36 cellular contexts compared by ENCODE assay signal in the genomic region with DNA sequence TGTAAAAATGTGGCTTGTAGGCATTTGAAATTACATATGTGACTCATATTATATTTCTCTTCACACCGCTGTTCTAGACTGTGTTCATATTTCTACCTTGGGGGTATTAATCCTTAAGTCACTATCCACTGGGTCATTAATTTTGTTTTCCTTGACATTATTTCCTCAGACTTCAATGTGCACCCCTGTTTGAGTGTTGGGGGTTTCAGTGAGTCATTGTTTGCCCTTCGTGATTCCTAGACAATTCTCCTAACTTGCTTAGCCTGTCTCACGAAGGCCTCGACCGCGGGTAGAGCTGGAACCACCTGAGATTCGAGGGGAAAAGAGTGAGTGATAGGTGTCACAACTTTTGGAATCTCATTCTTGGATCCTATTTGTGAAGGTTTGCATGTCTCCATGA. TPM values are rescaled to one million over a fixed set of nuclear protein-coding genes. Genes with fewer than 3 reads are reported as not detected.
"Had no signal": no experiment of that assay in that cellular context is flagged by ENCODE, and none has a peak within 500 bp of the region (broad histone marks: within the 10 kb centered on the region; RNA-seq: fewer than 3 reads in every experiment).

No MANE protein-coding gene starts in this region.

- H3K36me3 Mint-ChIP-seq: activated CD4-positive, alpha-beta memory T cell treated with anti-CD3 and anti-CD28 coated beads for 36 hours; activated naive CD4-positive, alpha-beta T cell treated with anti-CD3 and anti-CD28 coated beads, Interleukin-2, amount 50 U/mL, for 72 hours; activated naive CD8-positive, alpha-beta T cell treated with anti-CD3 and anti-CD28 coated beads for 36 hours; brain had no signal

- H3K4me1 ChIP-seq: adrenal gland, ascending aorta, colonic mucosa had no signal

- FAIRE-seq: bronchial epithelial cell, TTC549 had no signal

- H3K4me1 Mint-ChIP-seq: activated B cell treated with CpG ODN at 0.5 μM for 24 hours; activated naive CD8-positive, alpha-beta T cell treated with anti-CD3 and anti-CD28 coated beads for 36 hours; activated T-helper 17 cell treated with anti-CD3 and anti-CD28 coated beads, Interleukin-2, amount 50 U/mL, for 72 hours; central memory CD8-positive, alpha-beta T cell had no signal

- H3K9me3 ChIP-seq: adrenal gland, ascending aorta, colonic mucosa had no signal

- H3K27me3 ChIP-seq: adrenal gland, ascending aorta, cardiac muscle cell, colonic mucosa had no signal

- H3K27ac ChIP-seq: adrenal gland, ascending aorta, cardiac muscle cell, colonic mucosa, VCaP had no signal

- H3K27ac Mint-ChIP-seq: activated B cell treated with CpG ODN at 0.5 μM for 24 hours; activated CD4-positive, alpha-beta memory T cell treated with anti-CD3 and anti-CD28 coated beads for 36 hours; activated CD4-positive, alpha-beta T cell treated with anti-CD3 and anti-CD28 coated beads for 36 hours; activated CD4-positive, alpha-beta T cell treated with anti-CD3 and anti-CD28 coated beads, Interleukin-2, amount 10 ng/mL, durations not matched to agents 7 days and 5 days; activated CD8-positive, alpha-beta T cell treated with anti-CD3 and anti-CD28 coated beads for 36 hours; activated naive CD4-positive, alpha-beta T cell treated with anti-CD3 and anti-CD28 coated beads for 36 hours; activated naive CD4-positive, alpha-beta T cell treated with anti-CD3 and anti-CD28 coated beads, Interleukin-2, amount 50 U/mL, for 72 hours; activated naive CD8-positive, alpha-beta T cell treated with anti-CD3 and anti-CD28 coated beads for 36 hours; activated T-cell treated with anti-CD3 and anti-CD28 coated beads, Interleukin-2, amount 50 U/mL, for 72 hours; activated T-helper 1 cell treated with anti-CD3 and anti-CD28 coated beads, Interleukin-12 subunit alpha, Interleukin-12 subunit beta, Interleukin-2, Interleukin-4 antibody, amounts not matched to agents 30 ng/mL and 10 ng/mL and 1 ng/mL, durations not matched to agents 14 hours and 24 hours and 36 hours; activated T-helper 17 cell treated with anti-CD3 and anti-CD28 coated beads, Interleukin-2, amount 50 U/mL, for 72 hours; T-helper 2 cell treated with Interferon-gamma antibody and Interleukin-4, amounts not matched to agents 5 μg/mL and 100 μg/mL, for 36 hours had no signal

- H3K36me3 ChIP-seq: adrenal gland, ascending aorta, cardiac muscle cell, colonic mucosa had no signal

- ATAC-seq: activated CD4-positive, alpha-beta T cell treated with anti-CD3 and anti-CD28 coated beads for 36 hours; activated CD8-positive, alpha-beta T cell treated with anti-CD3 and anti-CD28 coated beads for 36 hours; activated naive CD4-positive, alpha-beta T cell treated with anti-CD3 and anti-CD28 coated beads, Interleukin-2, amount 50 U/mL, for 72 hours; activated T-cell treated with anti-CD3 and anti-CD28 coated beads, Interleukin-2, amount 50 U/mL, for 4 hours; activated T-cell treated with anti-CD3 and anti-CD28 coated beads, Interleukin-2, amount 50 U/mL, for 72 hours; activated T-helper 17 cell treated with anti-CD3 and anti-CD28 coated beads, Interleukin-2, amount 50 U/mL, for 72 hours had no signal

- H3K4me3 ChIP-seq: adrenal gland, ascending aorta, cardiac muscle cell, colonic mucosa had no signal

- H3K27me3 Mint-ChIP-seq: activated CD4-positive, alpha-beta memory T cell treated with anti-CD3 and anti-CD28 coated beads for 36 hours; activated CD4-positive, alpha-beta T cell treated with anti-CD3 and anti-CD28 coated beads for 36 hours; activated CD4-positive, alpha-beta T cell treated with anti-CD3 and anti-CD28 coated beads, Interleukin-2, amount 10 ng/mL, durations not matched to agents 7 days and 5 days; activated CD8-positive, alpha-beta T cell treated with anti-CD3 and anti-CD28 coated beads for 36 hours; activated naive CD8-positive, alpha-beta T cell treated with anti-CD3 and anti-CD28 coated beads for 36 hours; activated T-helper 17 cell treated with anti-CD3 and anti-CD28 coated beads, Interleukin-2, amount 50 U/mL, for 72 hours; brain had no signal

- H3K4me3 Mint-ChIP-seq: activated B cell treated with CpG ODN at 0.5 μM for 24 hours; activated CD4-positive, alpha-beta memory T cell treated with anti-CD3 and anti-CD28 coated beads for 36 hours; activated CD4-positive, alpha-beta T cell treated with anti-CD3 and anti-CD28 coated beads for 36 hours; activated CD4-positive, alpha-beta T cell treated with anti-CD3 and anti-CD28 coated beads, Interleukin-2, amount 10 ng/mL, durations not matched to agents 7 days and 5 days; activated CD8-positive, alpha-beta T cell treated with anti-CD3 and anti-CD28 coated beads for 36 hours; activated naive CD4-positive, alpha-beta T cell treated with anti-CD3 and anti-CD28 coated beads for 36 hours; activated naive CD8-positive, alpha-beta T cell treated with anti-CD3 and anti-CD28 coated beads for 36 hours; activated T-cell treated with anti-CD3 and anti-CD28 coated beads, Interleukin-2, amount 50 U/mL, for 4 hours; activated T-cell treated with anti-CD3 and anti-CD28 coated beads, Interleukin-2, amount 50 U/mL, for 72 hours; activated T-helper 1 cell treated with anti-CD3 and anti-CD28 coated beads, Interleukin-12 subunit alpha, Interleukin-12 subunit beta, Interleukin-2, Interleukin-4 antibody, amounts not matched to agents 30 ng/mL and 10 ng/mL and 1 ng/mL, durations not matched to agents 14 hours and 24 hours and 36 hours; activated T-helper 17 cell treated with anti-CD3 and anti-CD28 coated beads, Interleukin-2, amount 50 U/mL, for 72 hours; brain; central memory CD8-positive, alpha-beta T cell; T-helper 2 cell treated with Interferon-gamma antibody and Interleukin-4, amounts not matched to agents 5 μg/mL and 100 μg/mL, for 36 hours had no signal

- DNase-seq: activated B cell treated with CpG ODN at 0.5 μM for 24 hours; activated CD4-positive, alpha-beta memory T cell treated with anti-CD3 and anti-CD28 coated beads for 36 hours; activated CD4-positive, alpha-beta T cell treated with anti-CD3 and anti-CD28 coated beads for 1 hour; activated CD4-positive, alpha-beta T cell treated with anti-CD3 and anti-CD28 coated beads for 36 hours; activated CD4-positive, alpha-beta T cell treated with anti-CD3 and anti-CD28 coated beads for 48 hours; activated CD4-positive, alpha-beta T cell treated with anti-CD3 and anti-CD28 coated beads, Interleukin-2, amount 10 ng/mL, durations not matched to agents 7 days and 5 days; activated CD8-positive, alpha-beta memory T cell treated with anti-CD3 and anti-CD28 coated beads, Interleukin-2, amount 50 U/mL, for 4 hours; activated CD8-positive, alpha-beta T cell treated with anti-CD3 and anti-CD28 coated beads for 36 hours; activated effector memory CD4-positive, alpha-beta T cell treated with anti-CD3 and anti-CD28 coated beads, Interleukin-2, amount 50 U/mL, for 16 hours; activated gamma-delta T cell treated with Interleukin-2 at 50 U/mL for 16 hours; activated naive CD4-positive, alpha-beta T cell; activated naive CD4-positive, alpha-beta T cell treated with anti-CD3 and anti-CD28 coated beads for 36 hours; activated naive CD4-positive, alpha-beta T cell treated with anti-CD3 and anti-CD28 coated beads, Interleukin-2, amount 50 U/mL, for 16 hours; activated naive CD8-positive, alpha-beta T cell treated with anti-CD3 and anti-CD28 coated beads for 36 hours; activated T-cell treated with anti-CD3 and anti-CD28 coated beads for 4 hours; activated T-cell treated with anti-CD3 and anti-CD28 coated beads, Interleukin-2, amount 50 U/mL, for 1 hour; activated T-cell treated with anti-CD3 and anti-CD28 coated beads, Interleukin-2, amount 50 U/mL, for 4 hours; activated T-cell treated with anti-CD3 and anti-CD28 coated beads, Interleukin-2, amount 50 U/mL, for 72 hours; adrenal gland; amniotic stem cell; caudate nucleus; cerebellar nuclear complex; colonic mucosa; T-helper 2 cell; T-helper 9 cell had no signal

RNA-seq across cellular contexts. Expression of gene NPAS2, which starts 35.1 kb away (rescaled TPM):
- total RNA-seq: activated B cell treated with CpG ODN at 0.5 μM for 24 hours had no signal
